Comparison of ENCODE assay signal across 12 cellular contexts in genomic region chr1:246632584-246633168, GRCh38.
DNase-seq lines count a peak whose midpoint lies in the region; ATAC-seq and TF ChIP-seq lines count a peak whose summit lies in the region.
"Had no signal": no experiment of that assay in that cellular context is flagged by ENCODE, and none has a peak within 500 bp of the region (broad histone marks: within the 10 kb centered on the region; RNA-seq: fewer than 3 reads in every experiment).

No MANE protein-coding gene starts in this region.

- TF ChIP-seq EP300 in transverse colon (IDR thresholded peaks at IDR 0.05; ENCODE audit: low read depth) = no peak

- TF ChIP-seq POLR2A in transverse colon (IDR thresholded peaks at IDR 0.05) = no peak

- H3K4me3 ChIP-seq in astrocyte of the spinal cord (ENCODE audit: low read depth, low read length) = peak overlapping the region; percentile 1
- H3K4me3 ChIP-seq in transverse colon = no peak overlapping the region
- H3K4me3 ChIP-seq: GM12878 had no signal

- 62 to 66% methylated on average over 3 of the region's 3 CpGs for WGBS in transverse colon (ENCODE audit: low coverage in 1 of 2), 2 donors

- TF ChIP-seq CTCF in astrocyte of the spinal cord (IDR thresholded peaks at IDR 0.05; ENCODE audit: low read depth, low read length) (no peak), transverse colon (IDR thresholded peaks at IDR 0.05) (no peak)

- H3K36me3 ChIP-seq in transverse colon = peaks cover 0 to 12% (median 0%) of the 10 kb centered on the region in 4 donors

- no peaks in the 10 kb centered on the region for H3K9me3 ChIP-seq in transverse colon

- peak; percentile 26 for ATAC-seq in left lobe of liver
- no peak for ATAC-seq in HG02759 (IDR thresholded peaks at IDR 0.05; ENCODE audit: unreplicated experiment)
- ATAC-seq: GM12878, left colon had no signal

- H3K27ac ChIP-seq in transverse colon = peak overlapping the region; percentile 36 to 69 (median 55)
- H3K27ac ChIP-seq: HL-60 had no signal

- peaks cover 0 to 8% (median 0%) of the 10 kb centered on the region in 4 donors for H3K4me1 ChIP-seq in transverse colon

- no peaks in the 10 kb centered on the region for H3K27me3 ChIP-seq in transverse colon

- in situ Hi-C loops in astrocyte of the spinal cord (cut with HindIII; ENCODE audit: low sequenced_read_pairs) (no loop called here), transverse colon (cut with MboI; ENCODE audit: low pct_ligation_motif_present in 1 of 4, low pct_unique_long_range_greater_than_20kb in 1 of 4, low sequenced_read_pairs in 3 of 4) (no loop called here)

- intact Hi-C loops in transverse colon (cut with DNase I; ENCODE audit: low total_unique reads) = no loop called here

- DNase-seq in HCEC 1CT (peak; percentile 91), astrocyte of the spinal cord (ENCODE audit: low read depth, low spot score) (peak; percentile 86), left lobe of liver (ENCODE audit: low spot score) (no peak), transverse colon (no peak), NCI-H187 (lab: John Stamatoyannopoulos, UW) (no peak)
- DNase-seq in activated CD8-positive, alpha-beta memory T cell treated with anti-CD3 and anti-CD28 coated beads, Interleukin-2, amount 50 U/mL, for 48 hours = no peak
- DNase-seq: left colon; NCI-H446; stimulated activated CD4-positive, alpha-beta T cell treated with anti-CD3 and anti-CD28 coated beads, Interleukin-4, amount 100 ng/mL, for 24 hours had no signal

Comparison
In these comparisons a context has a peak if more than half of its experiments do, and no peak if none do; other contexts are left out.
1. DNase-seq: peak in HCEC 1CT (single experiment) and astrocyte of the spinal cord (single experiment); none in left lobe of liver (single experiment), transverse colon (single experiment), activated CD8-positive, alpha-beta memory T cell treated with anti-CD3 and anti-CD28 coated beads, Interleukin-2, amount 50 U/mL, for 48 hours (single experiment) and NCI-H187 (0 of 2).